Comparison of ENCODE assay signal across 8 cellular contexts in the genomic region with DNA sequence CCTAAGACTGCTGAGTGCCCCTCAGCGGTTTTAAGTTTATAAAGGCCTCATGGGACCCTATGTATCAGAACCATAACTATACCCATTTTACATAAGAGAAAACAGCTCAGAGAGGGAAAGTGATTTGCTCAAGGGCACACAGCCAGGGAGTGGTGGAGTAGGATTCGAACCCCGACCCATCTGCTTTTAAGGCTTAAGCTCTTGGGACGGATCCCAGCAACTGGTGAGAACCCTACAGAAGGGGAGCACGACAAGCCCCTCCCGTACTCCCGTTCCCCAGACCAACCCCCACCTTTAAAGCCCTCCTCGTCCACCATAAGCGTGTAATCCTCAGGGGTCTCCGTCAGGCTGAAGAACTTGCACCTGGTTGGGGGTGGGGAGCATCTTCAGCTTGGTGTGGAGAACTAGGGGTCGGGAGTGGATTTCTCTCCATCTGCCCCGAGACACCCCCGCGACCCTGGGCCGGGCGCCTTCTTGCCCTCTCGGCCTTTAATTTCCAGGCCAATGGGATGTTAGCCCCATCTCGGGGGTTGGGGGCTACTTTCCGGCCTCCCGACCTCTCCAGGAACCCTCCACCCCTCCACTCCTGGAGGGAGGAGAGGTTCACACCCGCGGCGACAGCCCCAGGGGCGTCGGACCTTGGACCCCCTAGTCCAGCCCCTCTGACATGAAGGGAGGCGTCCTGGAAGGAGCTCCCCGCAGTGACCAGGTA. TPM values are rescaled to one million over a fixed set of nuclear protein-coding genes. Genes with fewer than 3 reads are reported as not detected.
DNase-seq lines count a peak whose midpoint lies in the region; ATAC-seq and TF ChIP-seq lines count a peak whose summit lies in the region.

No MANE protein-coding gene starts in this region.

- no peaks in the 10 kb centered on the region for H3K9me3 ChIP-seq in colonic mucosa
- H3K9me3 ChIP-seq in naive thymus-derived CD4-positive, alpha-beta T cell (ENCODE audit: control insufficient read depth in 2 of 3, low read length in 3 of 3), result no peaks in the 10 kb centered on the region

- H3K27me3 ChIP-seq in colonic mucosa, result no peaks in the 10 kb centered on the region
- H3K27me3 ChIP-seq in naive thymus-derived CD4-positive, alpha-beta T cell (ENCODE audit: control insufficient read depth in 2 of 2, insufficient read depth in 2 of 2, low read length in 2 of 2), result no peaks in the 10 kb centered on the region

- intact Hi-C loops in colonic mucosa (cut with DNase I), result loop anchor here (2.0 kb wide), 1 partner anchor 68 kb away; a partner anchor contains a TSS
- intact Hi-C loops in naive thymus-derived CD4-positive, alpha-beta T cell (cut with micrococcal nuclease), result loop anchor here (1.0 to 5.0 kb wide), 12 partner anchors 17 to 794 kb away; a partner anchor contains a TSS

- peaks cover 4 to 15% (median 8%) of the 10 kb centered on the region in 5 donors for H3K36me3 Mint-ChIP-seq in naive thymus-derived CD4-positive, alpha-beta T cell

- no peak for ATAC-seq in naive thymus-derived CD4-positive, alpha-beta T cell
- no peak for ATAC-seq in GM18511 (IDR thresholded peaks at IDR 0.05; ENCODE audit: unreplicated experiment)
- no peak for ATAC-seq in GM21619 (IDR thresholded peaks at IDR 0.05; ENCODE audit: unreplicated experiment)

- peaks cover 3% of the 10 kb centered on the region for H3K36me3 ChIP-seq in colonic mucosa
- H3K36me3 ChIP-seq in naive thymus-derived CD4-positive, alpha-beta T cell (ENCODE audit: control insufficient read depth in 2 of 3, insufficient read depth in 3 of 3, low read length in 3 of 3), result peaks cover 0 to 41% (median 11%) of the 10 kb centered on the region in 3 experiments

- CTCF ChIA-PET in naive thymus-derived CD4-positive, alpha-beta T cell (lab: Charles Lee), result interaction anchor here (0.5 to 8.8 kb wide), 36 partner anchors 7 to 196 kb away, joined by 3 to 157 read pairs (median 6); a partner anchor contains a TSS

- peak overlapping the region; percentile 77 to 90 for H3K9ac ChIP-seq in colonic mucosa (ENCODE audit: low read depth in 2 of 2, low read length in 2 of 2)

- peak overlapping the region; percentile 74 to 96 (median 91) for H3K27ac Mint-ChIP-seq in naive thymus-derived CD4-positive, alpha-beta T cell

- peaks cover 13 to 47% (median 40%) of the 10 kb centered on the region in 7 donors for H3K4me1 Mint-ChIP-seq in naive thymus-derived CD4-positive, alpha-beta T cell

- peak overlapping the region; percentile 58 for H3K27ac ChIP-seq in colonic mucosa
- H3K27ac ChIP-seq in naive thymus-derived CD4-positive, alpha-beta T cell (ENCODE audit: low read depth, low read length), result peak overlapping the region; percentile 75

- peaks cover 13% of the 10 kb centered on the region for H3K4me1 ChIP-seq in colonic mucosa
- peaks cover 25 to 27% of the 10 kb centered on the region in 2 donors for H3K4me1 ChIP-seq in naive thymus-derived CD4-positive, alpha-beta T cell (ENCODE audit: control insufficient read depth in 2 of 2, insufficient read depth in 2 of 2, low read length in 2 of 2)

- peak overlapping the region; percentile 84 for H3K4me3 ChIP-seq in AG10803 (ENCODE audit: low read length)
- H3K4me3 ChIP-seq in LNCaP clone FGC (ENCODE audit: low read depth, low read length), result peak overlapping the region; percentile 78
- H3K4me3 ChIP-seq in colonic mucosa, result peak overlapping the region; percentile 91
- peak overlapping the region; percentile 80 for H3K4me3 ChIP-seq in naive thymus-derived CD4-positive, alpha-beta T cell (ENCODE audit: low read length)

- no peaks in the 10 kb centered on the region for H3K27me3 Mint-ChIP-seq in naive thymus-derived CD4-positive, alpha-beta T cell

- TF ChIP-seq CTCF in AG10803 (conservative IDR thresholded peaks at IDR 0.05; ENCODE audit: low read length) (no peak), LNCaP clone FGC (IDR thresholded peaks at IDR 0.05; ENCODE audit: control insufficient read depth, extremely low read depth, insufficient read depth) (no peak), colonic mucosa (IDR thresholded peaks at IDR 0.05) (no peak)

- POLR2A ChIA-PET in naive thymus-derived CD4-positive, alpha-beta T cell (lab: Charles Lee), result interaction anchor here (1.1 to 32.8 kb wide), 13 partner anchors 9 to 182 kb away, joined by 3 to 1265 read pairs (median 7); a partner anchor contains a TSS

- DNase-seq in AG10803 (ENCODE audit: low read depth), result no peak
- DNase-seq in LNCaP clone FGC (ENCODE audit: low read depth), result no peak
- no peak for DNase-seq in colonic mucosa
- peak in 1 of 9 donors; percentile 26 for DNase-seq in naive thymus-derived CD4-positive, alpha-beta T cell
- DNase-seq in HPDE6-E6E7 (ENCODE audit: extremely low spot score), result no peak
- no peak for DNase-seq in activated CD4-positive, alpha-beta T cell treated with anti-CD3 and anti-CD28 coated beads for 1 hour

- H3K4me3 Mint-ChIP-seq in naive thymus-derived CD4-positive, alpha-beta T cell, result peak overlapping the region; percentile 82 to 93 (median 88)

- no peaks in the 10 kb centered on the region for H3K9me3 Mint-ChIP-seq in naive thymus-derived CD4-positive, alpha-beta T cell

RNA-seq across cellular contexts. Expression of a gene that starts 0.7 kb away (rescaled TPM):
- total RNA-seq in colonic mucosa, result 1 to 10 TPM; 4.5 to 5.0 TPM
- 10 to 100 TPM; 12.4 to 21.3 (median 17.9) TPM for total RNA-seq in naive thymus-derived CD4-positive, alpha-beta T cell
- polyA plus RNA-seq in naive thymus-derived CD4-positive, alpha-beta T cell, result 10 to 100 TPM; 19.0 to 43.0 TPM

RNA-seq across cellular contexts. Expression of a gene that starts 21.9 kb away (rescaled TPM):
- total RNA-seq in colonic mucosa, result under 1 TPM; 0.21 to 0.44 TPM
- 100 to 1,000 TPM in 1 of 5 experiments, 10 to 100 TPM in 2, 1 to 10 TPM in 1, under 1 TPM in 1; 0.49 to 158 (median 46.0) TPM for total RNA-seq in naive thymus-derived CD4-positive, alpha-beta T cell
- 1 to 10 TPM; 2.0 to 6.3 TPM for polyA plus RNA-seq in naive thymus-derived CD4-positive, alpha-beta T cell

RNA-seq across cellular contexts. Expression of a gene that starts 38.2 kb away (rescaled TPM):
- 10 to 100 TPM; 34.3 to 35.8 TPM for total RNA-seq in colonic mucosa
- 10 to 100 TPM; 47.2 to 73.8 (median 70.9) TPM for total RNA-seq in naive thymus-derived CD4-positive, alpha-beta T cell
- 10 to 100 TPM; 62.6 to 84.7 TPM for polyA plus RNA-seq in naive thymus-derived CD4-positive, alpha-beta T cell

RNA-seq across cellular contexts. Expression of a gene that starts 42.0 kb away (rescaled TPM):
- 10 to 100 TPM in 1 of 2 donors, 1 to 10 TPM in 1; 9.5 to 12.5 TPM for total RNA-seq in colonic mucosa
- total RNA-seq in naive thymus-derived CD4-positive, alpha-beta T cell, result 100 to 1,000 TPM in 1 of 5 experiments, under 1 TPM in 2, not detected in 2; 0.64 to 260 (median 0.98) TPM
- polyA plus RNA-seq in naive thymus-derived CD4-positive, alpha-beta T cell, result not detected
